In the genomic region with DNA sequence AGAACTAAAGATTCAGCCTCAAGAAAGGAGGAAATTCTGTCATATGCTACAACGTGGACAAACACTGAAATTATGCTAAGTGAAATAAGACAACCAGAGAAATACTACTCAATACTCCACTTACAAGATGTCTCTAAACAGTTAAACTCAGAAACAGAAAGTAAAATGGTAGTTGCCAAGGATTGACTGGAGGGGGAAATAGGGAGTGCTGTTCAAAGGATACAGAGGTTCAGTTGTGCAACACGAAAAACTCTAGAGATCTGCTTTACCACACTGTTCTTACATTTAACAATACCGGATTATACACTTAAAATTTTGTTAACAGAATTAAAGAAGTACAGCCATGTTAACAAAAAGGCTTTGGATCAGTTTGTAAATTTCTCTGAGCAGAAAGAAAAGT, we compare ENCODE assay signal across 11 cellular contexts. TPM values are rescaled to one million over a fixed set of nuclear protein-coding genes. Genes with fewer than 3 reads are reported as not detected.
DNase-seq lines count a peak whose midpoint lies in the region; ATAC-seq, FAIRE-seq and TF ChIP-seq lines count a peak whose summit lies in the region.
"Had no signal": no experiment of that assay in that cellular context is flagged by ENCODE, and none has a peak within 500 bp of the region (broad histone marks: within the 10 kb centered on the region; RNA-seq: fewer than 3 reads in every experiment).

No MANE protein-coding gene starts in this region.

- no peak for FAIRE-seq in pancreas (lab: Jason Lieb, UNC)

- no peak overlapping the region for H3K4me3 ChIP-seq in pancreas
- H3K4me3 ChIP-seq: colonic mucosa, psoas muscle had no signal

- no peaks in the 10 kb centered on the region for H3K4me1 ChIP-seq in pancreas
- H3K4me1 ChIP-seq: colonic mucosa, psoas muscle had no signal

- no peak overlapping the region for H3K27ac ChIP-seq in pancreas
- no peak overlapping the region for H3K27ac ChIP-seq in substantia nigra (ENCODE audit: low read depth, low read length, poor library complexity, severe bottlenecking)
- H3K27ac ChIP-seq: colonic mucosa, psoas muscle had no signal

- peak in 3 of 4 donors; percentile 38 to 76 (median 70) for ATAC-seq in pancreas
- ATAC-seq in GM21619 (IDR thresholded peaks at IDR 0.05; ENCODE audit: unreplicated experiment): no peak
- no peak for ATAC-seq in GM18519 (IDR thresholded peaks at IDR 0.05; ENCODE audit: low FRiP score, unreplicated experiment)

- no peaks in the 10 kb centered on the region for H3K9me3 ChIP-seq in pancreas
- H3K9me3 ChIP-seq: colonic mucosa, psoas muscle had no signal

- H3K36me3 ChIP-seq in pancreas: no peaks in the 10 kb centered on the region
- H3K36me3 ChIP-seq: colonic mucosa had no signal

- no peaks in the 10 kb centered on the region for H3K27me3 ChIP-seq in pancreas
- H3K27me3 ChIP-seq: colonic mucosa had no signal

- DNase-seq in ELR (ENCODE audit: low read depth) (peak; percentile 17), MV-4-11 (lab: John Stamatoyannopoulos, UW) (peak; percentile 84), erythroblast (lab: John Stamatoyannopoulos, UW) (peak; percentile 7 to 10), pancreas (no peak), NCI-H2196 (lab: John Stamatoyannopoulos, UW; ENCODE audit: unreplicated experiment) (no peak), substantia nigra (lab: John Stamatoyannopoulos, UW) (no peak)
- DNase-seq: colonic mucosa, psoas muscle had no signal

- TF ChIP-seq CTCF in pancreas (IDR thresholded peaks at IDR 0.05): no peak

- intact Hi-C loops in pancreas (cut with DNase I): no loop called here

- 43 to 51% methylated on average over 3 of the region's 3 CpGs for WGBS in pancreas, 2 donors

- no peak for TF ChIP-seq POLR2A in erythroblast (IDR thresholded peaks at IDR 0.05; ENCODE audit: low read length)

RNA-seq across cellular contexts. Expression of a gene that starts 39.8 kb away (rescaled TPM):
- 1 to 10 TPM in 5 of 6 donors, under 1 TPM in 1; 0.63 to 3.1 (median 1.5) TPM for total RNA-seq in pancreas
- polyA plus RNA-seq in pancreas: 1 to 10 TPM; 1.4 to 5.2 TPM
- total RNA-seq: activated T-helper 1 cell treated with anti-CD3 and anti-CD28 coated beads, Interleukin-12 subunit alpha, Interleukin-12 subunit beta, Interleukin-2, Interleukin-4 antibody, amounts not matched to agents 30 ng/mL and 10 ng/mL and 1 ng/mL, durations not matched to agents 14 hours and 24 hours and 36 hours; psoas muscle had no signal

RNA-seq across cellular contexts. Expression of a gene that starts 53.0 kb away (rescaled TPM):
- total RNA-seq in pancreas: 1 to 10 TPM; 3.9 to 8.0 (median 6.5) TPM
- 10 to 100 TPM in 1 of 2 donors, 1 to 10 TPM in 1; 3.5 to 10.1 TPM for polyA plus RNA-seq in pancreas

RNA-seq across cellular contexts. Expression of a gene that starts 53.1 kb away (rescaled TPM):
- 1 to 10 TPM; 3.1 to 4.2 (median 3.8) TPM for total RNA-seq in pancreas
- 10 to 100 TPM in 1 of 2 donors, 1 to 10 TPM in 1; 7.0 to 10.5 TPM for polyA plus RNA-seq in pancreas

Comparison
In these comparisons a context has a peak if more than half of its experiments do, and no peak if none do; other contexts are left out.
1. DNase-seq: peak in ELR (single experiment), MV-4-11 (single experiment) and erythroblast (2 of 2); none in pancreas (0 of 6), NCI-H2196 (single experiment) and substantia nigra (0 of 49).
2. ATAC-seq: peak in pancreas (3 of 4); none in GM21619 (single experiment) and GM18519 (single experiment).